Comparison of ENCODE assay signal across 8 cellular contexts in genomic region chr12:106226884-106227640, GRCh38. TPM values are rescaled to one million over a fixed set of nuclear protein-coding genes. Genes with fewer than 3 reads are reported as not detected.
DNase-seq lines count a peak whose midpoint lies in the region; ATAC-seq and TF ChIP-seq lines count a peak whose summit lies in the region.

No MANE protein-coding gene starts in this region.

- H3K4me3 Mint-ChIP-seq in neural crest cell: no peak overlapping the region

- no peaks in the 10 kb centered on the region for H3K27me3 ChIP-seq in fibroblast of lung (ENCODE audit: control insufficient read depth, insufficient read depth, low read length)

- no peaks in the 10 kb centered on the region for H3K4me1 ChIP-seq in fibroblast of lung (ENCODE audit: control insufficient read depth, extremely low read depth, insufficient read depth, low read length)

- TF ChIP-seq CTCF in GM12873 (IDR thresholded peaks at IDR 0.05; ENCODE audit: insufficient read depth, low read depth, low read length, missing control alignments) (peak; percentile 66), VCaP (conservative IDR thresholded peaks at IDR 0.05) (peak; percentile 72), fibroblast of lung (conservative IDR thresholded peaks at IDR 0.05 in 1 of 2, IDR thresholded peaks at IDR 0.05 in 1 of 2; ENCODE audit: low read depth in 1 of 2, low read length in 2 of 2) (peak; percentile 60 to 68), neural crest cell (conservative IDR thresholded peaks at IDR 0.05) (peak; percentile 82)

- ATAC-seq in HG03045 (IDR thresholded peaks at IDR 0.05; ENCODE audit: unreplicated experiment): no peak

- H4K20me1 ChIP-seq in fibroblast of lung (ENCODE audit: control insufficient read depth, extremely low read depth, insufficient read depth, low read length): no peaks in the 10 kb centered on the region

- no peak overlapping the region for H3K9ac ChIP-seq in fibroblast of lung (ENCODE audit: insufficient read depth, low read length)

- DNase-seq in AML-193 (lab: John Stamatoyannopoulos, UW) (peak; percentile 49 to 59), NCI-H1930 (lab: John Stamatoyannopoulos, UW) (peak; percentile 8 to 47), fibroblast of lung (ENCODE audit: low read depth in 2 of 2) (peak; percentile 47 to 74), neural crest cell (ENCODE audit: low read depth, low spot score) (peak; percentile 34), HK-2 (ENCODE audit: unreplicated experiment) (no peak)

- H3K27ac ChIP-seq in VCaP: no peak overlapping the region
- no peak overlapping the region for H3K27ac ChIP-seq in fibroblast of lung (ENCODE audit: insufficient read depth, low read length)

- no peaks in the 10 kb centered on the region for H3K27me3 Mint-ChIP-seq in neural crest cell (ENCODE audit: low read depth)

- no peaks in the 10 kb centered on the region for H3K79me2 ChIP-seq in fibroblast of lung (ENCODE audit: control insufficient read depth, insufficient read depth, low read length)

- no peaks in the 10 kb centered on the region for H3K9me3 Mint-ChIP-seq in neural crest cell

- H3K4me3 ChIP-seq in fibroblast of lung (replicated peaks in 1 of 4; ENCODE audit: control extremely low read depth in 1 of 4, insufficient read depth in 1 of 4, low read depth in 3 of 4, low read length in 4 of 4): no peak overlapping the region

- H3K36me3 ChIP-seq in fibroblast of lung (ENCODE audit: control insufficient read depth, insufficient read depth, low read length): no peaks in the 10 kb centered on the region

- no peak overlapping the region for H3K4me2 ChIP-seq in fibroblast of lung (ENCODE audit: extremely low read depth, insufficient read depth, low read length)

- H3K9me3 ChIP-seq in fibroblast of lung (ENCODE audit: control insufficient read depth, insufficient read depth, low read depth, low read length): no peaks in the 10 kb centered on the region

- no peaks in the 10 kb centered on the region for H3K36me3 Mint-ChIP-seq in neural crest cell (ENCODE audit: low read depth)

- H3K27ac Mint-ChIP-seq in neural crest cell (ENCODE audit: unreplicated experiment): no peak overlapping the region

- H2AFZ ChIP-seq in fibroblast of lung (ENCODE audit: low read length): no peak overlapping the region

- peaks cover 10% of the 10 kb centered on the region for H3K4me1 Mint-ChIP-seq in neural crest cell

RNA-seq across cellular contexts. Expression of gene CKAP4, which starts 20.8 kb away (rescaled TPM):
- total RNA-seq in fibroblast of lung (72.7 and 132 TPM in 2 replicates), neural crest cell (99.4 and 102 TPM in 2 replicates)
- polyA plus RNA-seq in fibroblast of lung: 247 and 282 TPM in 2 replicates
- 236 and 260 TPM in 2 replicates for polyA plus RNA-seq in fibroblast of lung (2012)
- polyA minus RNA-seq in fibroblast of lung (ENCODE audit: low replicate concordance): 69.3 and 70.2 TPM in 2 replicates
